ENCODE assay signal across 1 cellular context in genomic region chr6:42562788-42563187, GRCh38.
TF ChIP-seq lines count a peak whose summit lies in the region.

No MANE protein-coding gene starts in this region.

TF ChIP-seq in HCT116, 20 proteins besides CTCF, POLR2A, EP300 and RAD21 (continued from another document):
- TF ChIP-seq REST (IDR thresholded peaks at IDR 0.05; ENCODE audit: low read depth) (no peak), POLR2AphosphoS5 (IDR thresholded peaks at IDR 0.05; ENCODE audit: low read depth, low read length) (no peak), CBX3 (IDR thresholded peaks at IDR 0.05; ENCODE audit: low read depth) (no peak), YY1 (IDR thresholded peaks at IDR 0.05; ENCODE audit: extremely low read depth, insufficient replicate concordance, low read depth, low read length) (no peak)
TF ChIP-seq in HCT116: peak in this region for 0.
